In genomic region chr9:16594787-16595186, GRCh38 we compare ENCODE assay signal across 23 cellular contexts.
DNase-seq lines count a peak whose midpoint lies in the region; ATAC-seq, FAIRE-seq and TF ChIP-seq lines count a peak whose summit lies in the region.
"Had no signal": no experiment of that assay in that cellular context is flagged by ENCODE, and none has a peak within 500 bp of the region (broad histone marks: within the 10 kb centered on the region; RNA-seq: fewer than 3 reads in every experiment).

No MANE protein-coding gene starts in this region.

- no peaks in the 10 kb centered on the region for H3K9me3 ChIP-seq in A549
- H3K9me3 ChIP-seq in SK-N-MC (ENCODE audit: low read depth, low read length), result no peaks in the 10 kb centered on the region
- H3K9me3 ChIP-seq in neural progenitor cell (ENCODE audit: low read depth), result no peaks in the 10 kb centered on the region
- H3K9me3 ChIP-seq: BE2C had no signal

- no peak overlapping the region for H3K4me3 Mint-ChIP-seq in neural progenitor cell
- H3K4me3 Mint-ChIP-seq: CD14-positive monocyte; CD4-positive, alpha-beta T cell; CD8-positive, alpha-beta memory T cell had no signal

- H3K4me2 ChIP-seq in A549, result no peak overlapping the region
- peak overlapping the region; percentile 33 for H3K4me2 ChIP-seq in neural progenitor cell
- H3K4me2 ChIP-seq: BLaER1 treated with 17β-estradiol and CSF1 and Interleukin-3, amounts not matched to agents 10 nM and 100 nM had no signal

- H3K36me3 ChIP-seq in ACC112 (ENCODE audit: insufficient read depth, low read length), result no peaks in the 10 kb centered on the region
- no peaks in the 10 kb centered on the region for H3K36me3 ChIP-seq in SK-N-MC (ENCODE audit: insufficient read depth, low read length)
- H3K36me3 ChIP-seq in neural progenitor cell, result no peaks in the 10 kb centered on the region
- H3K36me3 ChIP-seq: BE2C; BLaER1 treated with 17β-estradiol and CSF1 and Interleukin-3, amounts not matched to agents 10 nM and 100 nM had no signal

- TF ChIP-seq POLR2A in A549 (IDR thresholded peaks at IDR 0.05; ENCODE audit: low read length) (no peak), GM18505 (IDR thresholded peaks at IDR 0.05; ENCODE audit: borderline replicate concordance, extremely low read depth, insufficient read depth, insufficient read length) (no peak)

- no peaks in the 10 kb centered on the region for H3K36me3 Mint-ChIP-seq in neural progenitor cell
- H3K36me3 Mint-ChIP-seq: CD14-positive monocyte; CD8-positive, alpha-beta memory T cell had no signal

- peaks cover 9% of the 10 kb centered on the region for H3K79me2 ChIP-seq in ACC112 (ENCODE audit: control insufficient read depth, insufficient read depth, low read length, unreplicated experiment)
- H3K79me2 ChIP-seq in neural progenitor cell (ENCODE audit: low read depth), result no peaks in the 10 kb centered on the region

- H3K9ac ChIP-seq in SK-N-MC (ENCODE audit: insufficient read length), result no peak overlapping the region
- no peak overlapping the region for H3K9ac ChIP-seq in neural progenitor cell
- H3K9ac ChIP-seq: BLaER1 treated with 17β-estradiol and CSF1 and Interleukin-3, amounts not matched to agents 10 nM and 100 nM had no signal

- no peaks in the 10 kb centered on the region for H3K9me3 Mint-ChIP-seq in neural progenitor cell
- H3K9me3 Mint-ChIP-seq: CD4-positive, alpha-beta T cell had no signal

- TF ChIP-seq CTCF in A549 (IDR thresholded peaks at IDR 0.05) (no peak), neural progenitor cell (IDR thresholded peaks at IDR 0.05) (no peak)

- H3K4me1 ChIP-seq in A549 (peaks cover 14% of the 10 kb centered on the region), ACC112 (ENCODE audit: control insufficient read depth, insufficient read depth, low read length, unreplicated experiment) (peaks cover 30% of the 10 kb centered on the region), neural progenitor cell (peaks cover 13% of the 10 kb centered on the region)
- H3K4me1 ChIP-seq: BE2C; BLaER1 treated with 17β-estradiol and CSF1 and Interleukin-3, amounts not matched to agents 10 nM and 100 nM had no signal

- CTCF ChIA-PET in A549 (lab: Yijun Ruan, JAX), result interaction anchor here (1.1 kb wide), 1 partner anchor 10 kb away, joined by 3 read pairs; no protein-coding TSS in a partner anchor

- POLR2A ChIA-PET in A549 (lab: Yijun Ruan, JAX), result no interaction called here

- H2AFZ ChIP-seq in ACC112 (ENCODE audit: low read length, unreplicated experiment) (peak overlapping the region; percentile 18), neural progenitor cell (replicated peaks) (peak overlapping the region; percentile 11)

- peaks cover 14% of the 10 kb centered on the region for H3K4me1 Mint-ChIP-seq in neural progenitor cell
- H3K4me1 Mint-ChIP-seq: CD14-positive monocyte; CD8-positive, alpha-beta memory T cell had no signal

- H3K4me3 ChIP-seq in A549 (no peak overlapping the region), ACC112 (ENCODE audit: low read depth, low read length) (no peak overlapping the region), SK-N-MC (no peak overlapping the region), neural progenitor cell (no peak overlapping the region)
- H3K4me3 ChIP-seq: BLaER1 treated with 17β-estradiol and CSF1 and Interleukin-3, amounts not matched to agents 10 nM and 100 nM; GM12878 had no signal

- H3K27me3 ChIP-seq in ACC112 (ENCODE audit: insufficient read depth, low read length) (no peaks in the 10 kb centered on the region), neural progenitor cell (no peaks in the 10 kb centered on the region)
- H3K27me3 ChIP-seq: BE2C; BLaER1 treated with 17β-estradiol and CSF1 and Interleukin-3, amounts not matched to agents 10 nM and 100 nM had no signal

- H3K27ac ChIP-seq in A549 (no peak overlapping the region), ACC112 (ENCODE audit: low read depth, low read length) (no peak overlapping the region), SK-N-MC (peak overlapping the region; percentile 42; the same call in 1 of the 2 replicates), neural progenitor cell (no peak overlapping the region)
- H3K27ac ChIP-seq: BLaER1 treated with 17β-estradiol and CSF1 and Interleukin-3, amounts not matched to agents 10 nM and 100 nM had no signal

- H3F3A ChIP-seq in neural progenitor cell (ENCODE audit: low read depth), result no peaks in the 10 kb centered on the region

- TF ChIP-seq RAD21 in A549 (conservative IDR thresholded peaks at IDR 0.05 in 1 of 2, IDR thresholded peaks at IDR 0.05 in 1 of 2), result no peak

- H4K20me1 ChIP-seq in neural progenitor cell (ENCODE audit: low read depth), result no peaks in the 10 kb centered on the region

- H3K27me3 Mint-ChIP-seq in neural progenitor cell (ENCODE audit: insufficient read depth, low read depth), result no peaks in the 10 kb centered on the region
- H3K27me3 Mint-ChIP-seq: CD4-positive, alpha-beta T cell; CD8-positive, alpha-beta memory T cell had no signal

- no peak for FAIRE-seq in A549 (lab: Jason Lieb, UNC)
- FAIRE-seq: D721Med, GM12878, GM18507 had no signal

- DNase-seq in A549 (ENCODE audit: low read depth in 1 of 2, low spot score in 1 of 2) (no peak), SK-N-MC (ENCODE audit: low read depth, low spot score) (no peak), neural progenitor cell (ENCODE audit: low spot score) (peak; percentile 42), NCI-H2227 treated with DMSO at 0.1 percent for 48 hours (lab: John Stamatoyannopoulos, UW) (no peak)
- DNase-seq: ACHN; AML-193; BE2C; CD4-positive, alpha-beta T cell; CD8-positive, alpha-beta memory T cell; DMS 273 treated with DMSO at 0.1 percent for 48 hours; DMS79; EL; GDM1; GOT3; H7; HCEC 1CT had no signal

- ATAC-seq in A549 (no peak), GM18505 (IDR thresholded peaks at IDR 0.05; ENCODE audit: unreplicated experiment) (no peak)
- ATAC-seq: GM12878 had no signal

- TF ChIP-seq EP300 in A549 (IDR thresholded peaks at IDR 0.05), result no peak

- no peak overlapping the region for H3K27ac Mint-ChIP-seq in neural progenitor cell
- H3K27ac Mint-ChIP-seq: CD14-positive monocyte; CD4-positive, alpha-beta T cell; CD8-positive, alpha-beta memory T cell had no signal

TF ChIP-seq in A549, 52 proteins besides CTCF, POLR2A, EP300 and RAD21:
- no peak for TF ChIP-seq CHD2 (IDR thresholded peaks at IDR 0.05; ENCODE audit: low read length, partially characterized antibody)
- TF ChIP-seq BCL3 (IDR thresholded peaks at IDR 0.05), result no peak
- TF ChIP-seq EHF (CRISPR knock-in tag; IDR thresholded peaks at IDR 0.05), result no peak
- TF ChIP-seq E2F6 (IDR thresholded peaks at IDR 0.05; ENCODE audit: borderline replicate concordance, low read depth), result no peak
- no peak for TF ChIP-seq CHD4 (IDR thresholded peaks at IDR 0.05; ENCODE audit: borderline replicate concordance)
- TF ChIP-seq MAFK (IDR thresholded peaks at IDR 0.05; ENCODE audit: partially characterized antibody), result peak; percentile 88
